Comparison of ENCODE assay signal across 10 cellular contexts in genomic region chr12:108663324-108664015, GRCh38. TPM values are rescaled to one million over a fixed set of nuclear protein-coding genes. Genes with fewer than 3 reads are reported as not detected.
A peak's percentile ranks its signal among the peaks of the same experiment; 100 is the strongest.
DNase-seq lines count a peak whose midpoint lies in the region; FAIRE-seq and TF ChIP-seq lines count a peak whose summit lies in the region.
"Had no signal": no experiment of that assay in that cellular context is flagged by ENCODE, and none has a peak within 500 bp of the region (broad histone marks: within the 10 kb centered on the region; RNA-seq: fewer than 3 reads in every experiment).

No MANE protein-coding gene starts in this region.

- H3K27me3 ChIP-seq in OCI-LY3 (ENCODE audit: low read depth, low read length) (no peaks in the 10 kb centered on the region), smooth muscle cell (ENCODE audit: low read depth) (no peaks in the 10 kb centered on the region)

- H3F3A ChIP-seq in smooth muscle cell (ENCODE audit: low read depth) = peaks cover 23% of the 10 kb centered on the region

- H3K9ac ChIP-seq in OCI-LY3 (ENCODE audit: low read length) (no peak overlapping the region; the same call in 1 of the 2 replicates), smooth muscle cell (ENCODE audit: low read depth) (no peak overlapping the region)

- H4K20me1 ChIP-seq in OCI-LY3 (ENCODE audit: insufficient read depth, low read length) (peaks cover 15% of the 10 kb centered on the region), smooth muscle cell (ENCODE audit: low read depth) (peaks cover 12% of the 10 kb centered on the region)

- peaks cover 54% of the 10 kb centered on the region for H3K4me1 ChIP-seq in OCI-LY3 (ENCODE audit: low read length)
- H3K4me1 ChIP-seq in smooth muscle cell (ENCODE audit: low read depth) = peaks cover 19% of the 10 kb centered on the region

- WGBS in smooth muscle cell (ENCODE audit: low lambda C conversion rate) = over 99% methylated on average over 4 of the region's 4 CpGs

- no peak for DNase-seq in GM12891 (ENCODE audit: insufficient read length, low spot score)
- peak; percentile 26 for DNase-seq in fibroblast of peridontal ligament (ENCODE audit: extremely low read depth)
- DNase-seq in smooth muscle cell (lab: John Stamatoyannopoulos, UW; ENCODE audit: unreplicated experiment) = no peak
- DNase-seq in COR-L47 (lab: John Stamatoyannopoulos, UW) = no peak
- DNase-seq in NCI-H146 (lab: John Stamatoyannopoulos, UW) = no peak
- DNase-seq in activated gamma-delta T cell (lab: John Stamatoyannopoulos, UW) = no peak
- DNase-seq: effector memory CD4-positive, alpha-beta T cell; GF-D8; immature natural killer cell had no signal

- H2AFZ ChIP-seq in OCI-LY3 (ENCODE audit: low read depth, low read length) (no peak overlapping the region), smooth muscle cell (ENCODE audit: low read depth) (no peak overlapping the region)

- FAIRE-seq in GM12891 (lab: Jason Lieb, UNC) = peak; percentile 16

- peak overlapping the region; percentile 77 for H3K27ac ChIP-seq in OCI-LY3 (ENCODE audit: low read length)
- H3K27ac ChIP-seq in smooth muscle cell (ENCODE audit: low read depth) = peak overlapping the region; percentile 76

- H3K36me3 ChIP-seq in OCI-LY3 (replicated peaks; ENCODE audit: low read depth, low read length) (peaks cover 11% of the 10 kb centered on the region), smooth muscle cell (ENCODE audit: low read depth) (no peaks in the 10 kb centered on the region)

- peak overlapping the region; percentile 53; the same call in 1 of the 2 replicates for H3K4me2 ChIP-seq in OCI-LY3 (ENCODE audit: low read length)
- H3K4me2 ChIP-seq in smooth muscle cell = no peak overlapping the region

- TF ChIP-seq POLR2A in GM12891 (IDR thresholded peaks at IDR 0.05; ENCODE audit: low read depth, low read length) = no peak

- TF ChIP-seq CTCF in OCI-LY3 (IDR thresholded peaks at IDR 0.05; ENCODE audit: low read depth, low read length) (no peak), smooth muscle cell (IDR thresholded peaks at IDR 0.05; ENCODE audit: borderline replicate concordance, insufficient read depth, poor library complexity, severe bottlenecking) (no peak)

- no peaks in the 10 kb centered on the region for H3K9me3 ChIP-seq in OCI-LY3 (ENCODE audit: insufficient read depth, low read length)
- H3K9me3 ChIP-seq in smooth muscle cell (replicated peaks; ENCODE audit: low read depth) = no peaks in the 10 kb centered on the region

- peaks cover 23% of the 10 kb centered on the region for H3K79me2 ChIP-seq in OCI-LY3 (ENCODE audit: low read length)
- H3K79me2 ChIP-seq in smooth muscle cell (ENCODE audit: low read depth) = peaks cover 85% of the 10 kb centered on the region

- no peak overlapping the region for H3K4me3 ChIP-seq in OCI-LY3 (ENCODE audit: low read length)
- no peak overlapping the region for H3K4me3 ChIP-seq in smooth muscle cell

TF ChIP-seq in GM12891, 5 proteins besides CTCF, POLR2A, EP300 and RAD21:
- TF ChIP-seq POLR2AphosphoS5 (IDR thresholded peaks at IDR 0.05; ENCODE audit: low read depth, low read length) (no peak), SPI1 (IDR thresholded peaks at IDR 0.05; ENCODE audit: low read depth, low read length) (no peak), POU2F2 (IDR thresholded peaks at IDR 0.05; ENCODE audit: low read depth, low read length) (no peak), PAX5 (IDR thresholded peaks at IDR 0.05; ENCODE audit: insufficient read depth, low read length, severe bottlenecking) (no peak), TAF1 (IDR thresholded peaks at IDR 0.05; ENCODE audit: low read depth, low read length) (no peak)

RNA-seq across cellular contexts. Expression of gene SELPLG, which starts 29.8 kb away (rescaled TPM):
- 13.8 TPM for polyA plus RNA-seq in GM12891 (2012; ENCODE audit: low read depth, missing spikeins)
- total RNA-seq in smooth muscle cell = 1.3 and 2.0 TPM in 2 replicates
- polyA plus RNA-seq in smooth muscle cell = 0.09 and 1.6 TPM in 2 replicates
